ENCODE assay signal across 27 cellular contexts in genomic region chr3:99836681-99837080, GRCh38.
"Had no signal": no experiment of that assay in that cellular context is flagged by ENCODE, and none has a peak within 500 bp of the region (broad histone marks: within the 10 kb centered on the region; RNA-seq: fewer than 3 reads in every experiment).

No MANE protein-coding gene starts in this region.

- FAIRE-seq: astrocyte, TTC549 had no signal

- DNase-seq: activated CD4-positive, alpha-beta memory T cell treated with anti-CD3 and anti-CD28 coated beads for 36 hours; activated CD4-positive, alpha-beta T cell treated with anti-CD3 and anti-CD28 coated beads, Interleukin-2, amount 10 ng/mL, durations not matched to agents 7 days and 5 days; activated CD4-positive, CD25-positive, alpha-beta regulatory T cell; activated CD8-positive, alpha-beta memory T cell treated with anti-CD3 and anti-CD28 coated beads for 24 hours; activated gamma-delta T cell; activated naive CD4-positive, alpha-beta T cell treated with anti-CD3 and anti-CD28 coated beads for 36 hours; activated T-cell treated with anti-CD3 and anti-CD28 coated beads, Interleukin-2, amount 50 U/mL, for 4 hours; amygdala; Kasumi-1; KBM-7; NCI-H1105 treated with DMSO at 0.1 percent for 48 hours; NCI-H1436 treated with DMSO at 0.1 percent for 48 hours; NCI-H187; NCI-H2081; NCI-H510A treated with DMSO at 0.1 percent for 48 hours; NCI-H69; NK-92 treated with Interleukin-12 subunit alpha and Interleukin-12 subunit beta, amount 100 ng/mL, for 24 hours; OCI-M1; RPMI8226; SHP77; SW 1271 had no signal

- H3K36me3 ChIP-seq: SJSA1 had no signal

- ATAC-seq: activated T-cell treated with anti-CD3 and anti-CD28 coated beads, Interleukin-2, amount 50 U/mL, for 4 hours; activated T-helper 17 cell treated with anti-CD3 and anti-CD28 coated beads, Interleukin-2, amount 50 U/mL, for 72 hours; Panc1; SK-N-SH treated with all-trans-retinoic acid at 6 μM for 48 hours had no signal

- H3K27me3 ChIP-seq: SJSA1 had no signal

- H3K4me3 ChIP-seq: SJSA1 had no signal

- H3K27ac ChIP-seq: SJSA1 had no signal

- H3K9me3 ChIP-seq: SJSA1 had no signal
